ENCODE assay signal across 29 cellular contexts in the genomic region with DNA sequence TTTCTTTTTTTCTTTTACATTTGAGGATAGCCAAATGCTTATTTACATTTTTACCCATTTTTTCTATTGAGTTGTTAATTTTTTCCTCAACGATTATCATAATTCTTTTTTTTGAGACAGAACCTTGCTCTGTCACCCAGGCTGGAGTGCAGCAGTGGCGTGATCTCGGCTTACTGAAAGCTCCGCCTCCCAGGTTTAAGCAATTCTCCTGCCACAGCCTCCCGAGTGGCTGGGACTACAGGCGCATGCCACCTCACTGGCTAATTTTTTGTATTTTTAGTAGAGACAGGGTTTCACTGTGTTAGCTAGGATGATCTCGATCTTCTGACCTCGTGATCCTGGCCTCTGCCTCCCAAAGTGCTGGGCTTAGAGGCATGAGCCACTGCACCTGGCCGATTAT.
"Had no signal": no experiment of that assay in that cellular context is flagged by ENCODE, and none has a peak within 500 bp of the region (broad histone marks: within the 10 kb centered on the region; RNA-seq: fewer than 3 reads in every experiment).

No MANE protein-coding gene starts in this region.

- H3K4me1 Mint-ChIP-seq: stimulated activated effector memory CD8-positive, alpha-beta T cell treated with anti-CD3 and anti-CD28 coated beads, Interleukin-12 subunit alpha, Interleukin-12 subunit beta, amount 100 ng/mL, for 72 hours; stimulated activated memory B cell treated with anti-CD40 and anti-IgM and Interleukin-4, amounts not matched to agents 10 μg/mL and 1 μg/mL and 100 μg/mL, for 72 hours; stimulated activated naive B cell treated with anti-CD40 and anti-IgM and Interleukin-4, amounts not matched to agents 10 μg/mL and 1 μg/mL and 100 μg/mL, for 72 hours; stimulated activated naive CD8-positive, alpha-beta T cell treated with anti-CD3 and anti-CD28 coated beads, Interleukin-15, amount 100 ng/mL, for 72 hours had no signal

- DNase-seq: stimulated activated CD4-positive, alpha-beta T cell treated with anti-CD3 and anti-CD28 coated beads, Interleukin-2, amount 100 ng/mL, for 48 hours; stimulated activated CD4-positive, alpha-beta T cell treated with anti-CD3 and anti-CD28 coated beads, Interleukin-4, amount 100 ng/mL, for 1 hour; stimulated activated CD4-positive, alpha-beta T cell treated with anti-CD3 and anti-CD28 coated beads, Interleukin-4, amount 100 ng/mL, for 24 hours; stimulated activated CD4-positive, alpha-beta T cell treated with anti-CD3 and anti-CD28 coated beads, Interleukin-4, amount 100 ng/mL, for 4 hours; stimulated activated CD8-positive, alpha-beta memory T cell treated with anti-CD3 and anti-CD28 coated beads, Interleukin-4, amount 100 ng/mL, for 48 hours; stimulated activated naive B cell treated with anti-CD40 and anti-IgM and Interleukin-4, amounts not matched to agents 10 μg/mL and 1 μg/mL and 100 μg/mL, for 72 hours; stimulated activated naive CD4-positive, alpha-beta T cell; stimulated activated naive CD4-positive, alpha-beta T cell treated with Interleukin-2 at 50 U/mL for 16 hours; stimulated activated naive CD8-positive, alpha-beta T cell treated with anti-CD3 and anti-CD28 coated beads, Interleukin-15, amount 100 ng/mL, for 72 hours; stimulated activated naive CD8-positive, alpha-beta T cell treated with anti-CD3 and anti-CD28 coated beads, Interleukin-15, Interleukin-2, amounts not matched to agents 100 U/mL and 50 U/mL, for 24 hours; stomach; substantia nigra; testis; thyroid gland; tibial artery; transverse colon; trophoblast cell; upper lobe of left lung; upper lobe of right lung; uterus had no signal

- H3K36me3 ChIP-seq: stomach, suprapubic skin, thoracic aorta, thyroid gland, tibial artery, tibial nerve, transverse colon, upper lobe of left lung, upper lobe of right lung, uterus, vagina had no signal

- H3K4me3 Mint-ChIP-seq: stimulated activated effector memory CD8-positive, alpha-beta T cell treated with anti-CD3 and anti-CD28 coated beads, Interleukin-12 subunit alpha, Interleukin-12 subunit beta, amount 100 ng/mL, for 72 hours; stimulated activated memory B cell treated with anti-CD40 and anti-IgM and Interleukin-4, amounts not matched to agents 10 μg/mL and 1 μg/mL and 100 μg/mL, for 72 hours; stimulated activated naive B cell treated with anti-CD40 and anti-IgM and Interleukin-4, amounts not matched to agents 10 μg/mL and 1 μg/mL and 100 μg/mL, for 72 hours; stimulated activated naive CD8-positive, alpha-beta T cell treated with anti-CD3 and anti-CD28 coated beads, Interleukin-15, amount 100 ng/mL, for 72 hours; stimulated activated naive CD8-positive, alpha-beta T cell treated with anti-CD3 and anti-CD28 coated beads, Interleukin-15, Interleukin-2, amounts not matched to agents 100 ng/mL and 50 ng/mL, for 24 hours; type B pancreatic cell had no signal

- H3K27ac Mint-ChIP-seq: stimulated activated effector memory CD8-positive, alpha-beta T cell treated with anti-CD3 and anti-CD28 coated beads, Interleukin-12 subunit alpha, Interleukin-12 subunit beta, amount 100 ng/mL, for 72 hours; stimulated activated memory B cell treated with anti-CD40 and anti-IgM and Interleukin-4, amounts not matched to agents 10 μg/mL and 1 μg/mL and 100 μg/mL, for 72 hours; stimulated activated naive B cell treated with anti-CD40 and anti-IgM and Interleukin-4, amounts not matched to agents 10 μg/mL and 1 μg/mL and 100 μg/mL, for 72 hours; stimulated activated naive CD8-positive, alpha-beta T cell treated with anti-CD3 and anti-CD28 coated beads, Interleukin-15, amount 100 ng/mL, for 72 hours; stimulated activated naive CD8-positive, alpha-beta T cell treated with anti-CD3 and anti-CD28 coated beads, Interleukin-15, Interleukin-2, amounts not matched to agents 100 ng/mL and 50 ng/mL, for 24 hours; type B pancreatic cell had no signal

- H3K4me1 ChIP-seq: stomach, suprapubic skin, testis, thyroid gland, tibial artery, tibial nerve, transverse colon, upper lobe of left lung, upper lobe of right lung, uterus, vagina had no signal

- FAIRE-seq: urothelium cell line had no signal

- ATAC-seq: stimulated activated effector memory CD8-positive, alpha-beta T cell treated with anti-CD3 and anti-CD28 coated beads, Interleukin-12 subunit alpha, Interleukin-12 subunit beta, amount 100 ng/mL, for 72 hours; stimulated activated memory B cell treated with anti-CD40 and anti-IgM and Interleukin-4, amounts not matched to agents 10 μg/mL and 1 μg/mL and 100 μg/mL, for 72 hours; stimulated activated naive B cell treated with anti-CD40 and anti-IgM and Interleukin-4, amounts not matched to agents 10 μg/mL and 1 μg/mL and 100 μg/mL, for 72 hours; stimulated activated naive CD8-positive, alpha-beta T cell treated with anti-CD3 and anti-CD28 coated beads, Interleukin-15, amount 100 ng/mL, for 72 hours; stimulated activated naive CD8-positive, alpha-beta T cell treated with anti-CD3 and anti-CD28 coated beads, Interleukin-15, Interleukin-2, amounts not matched to agents 100 U/mL and 50 U/mL, for 24 hours; upper lobe of right lung had no signal

- H3K4me3 ChIP-seq: stomach, suprapubic skin, testis, thoracic aorta, thyroid gland, tibial artery, tibial nerve, transverse colon, upper lobe of left lung, upper lobe of right lung, uterus, vagina had no signal

- H3K9me3 Mint-ChIP-seq: type B pancreatic cell had no signal

- H3K36me3 Mint-ChIP-seq: stimulated activated effector memory CD8-positive, alpha-beta T cell treated with anti-CD3 and anti-CD28 coated beads, Interleukin-12 subunit alpha, Interleukin-12 subunit beta, amount 100 ng/mL, for 72 hours; stimulated activated memory B cell treated with anti-CD40 and anti-IgM and Interleukin-4, amounts not matched to agents 10 μg/mL and 1 μg/mL and 100 μg/mL, for 72 hours; stimulated activated naive B cell treated with anti-CD40 and anti-IgM and Interleukin-4, amounts not matched to agents 10 μg/mL and 1 μg/mL and 100 μg/mL, for 72 hours; type B pancreatic cell had no signal

- H3K27me3 Mint-ChIP-seq: stimulated activated memory B cell treated with anti-CD40 and anti-IgM and Interleukin-4, amounts not matched to agents 10 μg/mL and 1 μg/mL and 100 μg/mL, for 72 hours; stimulated activated naive B cell treated with anti-CD40 and anti-IgM and Interleukin-4, amounts not matched to agents 10 μg/mL and 1 μg/mL and 100 μg/mL, for 72 hours; stimulated activated naive CD8-positive, alpha-beta T cell treated with anti-CD3 and anti-CD28 coated beads, Interleukin-15, amount 100 ng/mL, for 72 hours; stimulated activated naive CD8-positive, alpha-beta T cell treated with anti-CD3 and anti-CD28 coated beads, Interleukin-15, Interleukin-2, amounts not matched to agents 100 ng/mL and 50 ng/mL, for 24 hours; type B pancreatic cell had no signal

- H3K27ac ChIP-seq: stomach, suprapubic skin, testis, thoracic aorta, thyroid gland, tibial artery, tibial nerve, transverse colon, upper lobe of left lung, upper lobe of right lung, uterus, vagina had no signal

- H3K9me3 ChIP-seq: stomach, suprapubic skin, testis, thoracic aorta, thyroid gland, tibial artery, transverse colon, upper lobe of left lung, upper lobe of right lung, vagina had no signal

- H3K27me3 ChIP-seq: stomach, suprapubic skin, testis, thyroid gland, tibial artery, tibial nerve, transverse colon, upper lobe of left lung, upper lobe of right lung, uterus, vagina had no signal
